ENCODE assay signal across 8 cellular contexts in genomic region chr6:21595951-21596378, GRCh38. TPM values are rescaled to one million over a fixed set of nuclear protein-coding genes. Genes with fewer than 3 reads are reported as not detected.
DNase-seq lines count a peak whose midpoint lies in the region; ATAC-seq and TF ChIP-seq lines count a peak whose summit lies in the region.

No MANE protein-coding gene starts in this region.

- peak overlapping the region; percentile 89 for H3K9ac ChIP-seq in adipocyte (ENCODE audit: low read length)

- H3K9me3 ChIP-seq in HEK293 (ENCODE audit: control insufficient read depth, insufficient read depth, low read depth, low read length) (no peaks in the 10 kb centered on the region), adipocyte (ENCODE audit: control insufficient read depth, low read length) (no peaks in the 10 kb centered on the region), lower lobe of right lung (no peaks in the 10 kb centered on the region), transverse colon (no peaks in the 10 kb centered on the region)

- in situ Hi-C loops in transverse colon (cut with MboI; ENCODE audit: low pct_ligation_motif_present in 1 of 4, low pct_unique_long_range_greater_than_20kb in 1 of 4, low sequenced_read_pairs in 3 of 4): loop anchor here in 1 of 4 donors (25.0 kb wide), 1 partner anchor 1034 kb away; no protein-coding TSS in a partner anchor

- no peak for TF ChIP-seq POLR2A in transverse colon (IDR thresholded peaks at IDR 0.05)

- H3K4me1 ChIP-seq in HEK293 (ENCODE audit: control insufficient read depth, insufficient read depth, low read length) (peaks cover 16% of the 10 kb centered on the region), adipocyte (ENCODE audit: control insufficient read depth, insufficient read depth, low read length) (peaks cover 17% of the 10 kb centered on the region), lower lobe of right lung (peaks cover 20% of the 10 kb centered on the region), transverse colon (peaks cover 5 to 32% (median 17%) of the 10 kb centered on the region in 4 donors)

- TF ChIP-seq CTCF in BJ (IDR thresholded peaks at IDR 0.05; ENCODE audit: insufficient read depth, low read depth, low read length) (no peak), HEK293 (tag by site-specific recombination; IDR thresholded peaks at IDR 0.05) (no peak), lower lobe of right lung (IDR thresholded peaks at IDR 0.05) (no peak), transverse colon (IDR thresholded peaks at IDR 0.05) (no peak), GM10248 (IDR thresholded peaks at IDR 0.05; ENCODE audit: control extremely low read depth, extremely low read depth, low read depth, missing control alignments) (no peak)

- no peak for TF ChIP-seq EP300 in transverse colon (IDR thresholded peaks at IDR 0.05; ENCODE audit: low read depth)

- H3K4me3 ChIP-seq in BJ (ENCODE audit: low read depth, low read length): peak overlapping the region; percentile 64
- peak overlapping the region; percentile 55 for H3K4me3 ChIP-seq in HEK293 (ENCODE audit: low read depth, low read length)
- peak overlapping the region; percentile 94 for H3K4me3 ChIP-seq in adipocyte (ENCODE audit: low read length)
- H3K4me3 ChIP-seq in lower lobe of right lung: peak overlapping the region; percentile 79
- peak overlapping the region; percentile 65 to 97 (median 87) for H3K4me3 ChIP-seq in transverse colon

- WGBS in transverse colon (ENCODE audit: low coverage in 1 of 2), 2 donors: 0 to 1% methylated on average over 15 to 28 of the region's 28 CpGs

- CTCF ChIA-PET in BJ (lab: Yijun Ruan, JAX) (interaction anchor here (0.6 to 1.7 kb wide), 8 partner anchors 14 to 1310 kb away, joined by 3 to 5 read pairs (median 4); no protein-coding TSS in a partner anchor), HEK293 (lab: Yijun Ruan, JAX) (interaction anchor here (0.6 to 1.2 kb wide), 3 partner anchors 158 to 372 kb away, joined by 3 to 7 read pairs (median 3); no protein-coding TSS in a partner anchor), GM10248 (lab: Yijun Ruan, JAX) (interaction anchor here (1.0 to 1.9 kb wide), 4 partner anchors 8 to 453 kb away, joined by 3 to 9 read pairs (median 4); no protein-coding TSS in a partner anchor)

- POLR2A ChIA-PET in BJ (lab: Charles Lee): no interaction called here
- POLR2A ChIA-PET in HEK293 (lab: Yijun Ruan, JAX): interaction anchor here (0.6 to 8.8 kb wide), 15 partner anchors 8 to 358 kb away, joined by 3 to 141 read pairs (median 6); no protein-coding TSS in a partner anchor
- POLR2A ChIA-PET in GM10248 (lab: Yijun Ruan, JAX): interaction anchor here (0.7 kb wide), 1 partner anchor 574 kb away, joined by 5 read pairs; no protein-coding TSS in a partner anchor

- ATAC-seq in lower lobe of right lung: no peak
- ATAC-seq in HG03565 (IDR thresholded peaks at IDR 0.05; ENCODE audit: unreplicated experiment): no peak

- H3K36me3 ChIP-seq in BJ (ENCODE audit: control insufficient read depth, insufficient read depth, low read length) (no peaks in the 10 kb centered on the region), HEK293 (ENCODE audit: control insufficient read depth in 2 of 2, insufficient read depth in 1 of 2, low read length in 2 of 2) (peaks cover 22 to 40% of the 10 kb centered on the region in 2 experiments), adipocyte (ENCODE audit: control insufficient read depth, insufficient read depth, low read length, severe bottlenecking) (no peaks in the 10 kb centered on the region), lower lobe of right lung (no peaks in the 10 kb centered on the region), transverse colon (no peaks in the 10 kb centered on the region)

- H3K27ac ChIP-seq in HEK293 (ENCODE audit: extremely low read depth, low read depth, low read length) (peak overlapping the region; percentile 99), lower lobe of right lung (peak overlapping the region; percentile 90), transverse colon (peak overlapping the region; percentile 91 to 98 (median 96))

- H3K27me3 ChIP-seq in BJ (ENCODE audit: control insufficient read depth, insufficient read depth, low read length) (no peaks in the 10 kb centered on the region), adipocyte (replicated peaks; ENCODE audit: control insufficient read depth, insufficient read depth, low read length) (no peaks in the 10 kb centered on the region), lower lobe of right lung (ENCODE audit: low read depth) (no peaks in the 10 kb centered on the region), transverse colon (no peaks in the 10 kb centered on the region)

- intact Hi-C loops in lower lobe of right lung (cut with DNase I): no loop called here
- intact Hi-C loops in transverse colon (cut with DNase I; ENCODE audit: low total_unique reads): loop anchor here (5.0 to 10.0 kb wide), 2 partner anchors 71 to 209 kb away; no protein-coding TSS in a partner anchor

- no peak for DNase-seq in BJ (ENCODE audit: low read depth)
- DNase-seq in adipocyte (ENCODE audit: low read depth): no peak
- no peak for DNase-seq in lower lobe of right lung
- peak; percentile 23 for DNase-seq in transverse colon
- DNase-seq in RKO (ENCODE audit: low spot score): no peak
- DNase-seq in GM10248 (ENCODE audit: extremely low spot score): no peak

TF ChIP-seq in HEK293, 187 proteins besides CTCF, POLR2A, EP300 and RAD21 (continues in another document):
- TF ChIP-seq KLF1 (tag by site-specific recombination; IDR thresholded peaks at IDR 0.05): no peak
- no peak for TF ChIP-seq SCRT2 (tag by site-specific recombination; IDR thresholded peaks at IDR 0.05)
- TF ChIP-seq ZNF133 (tag by site-specific recombination; IDR thresholded peaks at IDR 0.05): no peak
- no peak for TF ChIP-seq ZNF670 (tag by site-specific recombination; IDR thresholded peaks at IDR 0.05; ENCODE audit: low read depth)
- no peak for TF ChIP-seq KLF16 (tag by site-specific recombination; IDR thresholded peaks at IDR 0.05)
- no peak; the same call in 1 of the 2 replicates for TF ChIP-seq ZNF777 (tag by site-specific recombination; IDR thresholded peaks at IDR 0.05; ENCODE audit: borderline replicate concordance)
- no peak for TF ChIP-seq ZNF624 (tag by site-specific recombination; IDR thresholded peaks at IDR 0.05)
- no peak for TF ChIP-seq KLF17 (tag by site-specific recombination; IDR thresholded peaks at IDR 0.05)
- TF ChIP-seq ZNF433 (tag by site-specific recombination; IDR thresholded peaks at IDR 0.05; ENCODE audit: low read depth): no peak
- no peak for TF ChIP-seq ZNF830 (tag by site-specific recombination; IDR thresholded peaks at IDR 0.05; ENCODE audit: low read depth)
- TF ChIP-seq ZNF404 (tag by site-specific recombination; IDR thresholded peaks at IDR 0.05): no peak
- TF ChIP-seq ZFHX2 (tag by site-specific recombination; conservative IDR thresholded peaks at IDR 0.05): no peak
- TF ChIP-seq HIC1 (tag by site-specific recombination; IDR thresholded peaks at IDR 0.05): peak; percentile 25; the same call in 1 of the 2 replicates
- peak; percentile 87 for TF ChIP-seq ZNF2 (tag by site-specific recombination; IDR thresholded peaks at IDR 0.05)
- no peak for TF ChIP-seq ZNF221 (tag by site-specific recombination; IDR thresholded peaks at IDR 0.05; ENCODE audit: borderline replicate concordance)
- TF ChIP-seq SCRT1 (tag by site-specific recombination; IDR thresholded peaks at IDR 0.05; ENCODE audit: borderline replicate concordance): no peak
- no peak for TF ChIP-seq ZNF132 (tag by site-specific recombination; IDR thresholded peaks at IDR 0.05; ENCODE audit: borderline replicate concordance)
- no peak; the same call in 1 of the 2 replicates for TF ChIP-seq ZBTB20 (tag by site-specific recombination; IDR thresholded peaks at IDR 0.05)
- TF ChIP-seq ZNF426 (tag by site-specific recombination; IDR thresholded peaks at IDR 0.05): no peak
- TF ChIP-seq ZIC2 (tag by site-specific recombination; IDR thresholded peaks at IDR 0.05): no peak
- TF ChIP-seq ZNF10 (tag by site-specific recombination; IDR thresholded peaks at IDR 0.05): no peak
- TF ChIP-seq ZNF394 (tag by site-specific recombination; IDR thresholded peaks at IDR 0.05; ENCODE audit: borderline replicate concordance): 0 out of 2 replicates have a peak, but pooled peaks have one; percentile 11

RNA-seq across cellular contexts. Expression of gene SOX4, which starts 2.4 kb away (rescaled TPM):
- 2.4 and 2.9 TPM in 2 replicates for polyA plus RNA-seq in BJ (2011; rRNA removed)
- 2.5 and 3.1 TPM in 2 replicates for polyA minus RNA-seq in BJ (2011; rRNA and poly(A)+ RNA removed)
- total RNA-seq in lower lobe of right lung: 19.6 TPM
- total RNA-seq in transverse colon: 10 to 100 TPM in 3 of 4 donors, 1 to 10 TPM in 1; 7.5 to 25.3 (median 12.9) TPM
